In genomic region chr6:28489366-28490190, GRCh38 we compare ENCODE assay signal across 8 cellular contexts. TPM values are rescaled to one million over a fixed set of nuclear protein-coding genes. Genes with fewer than 3 reads are reported as not detected.
DNase-seq lines count a peak whose midpoint lies in the region; ATAC-seq and TF ChIP-seq lines count a peak whose summit lies in the region.

No MANE protein-coding gene starts in this region.

- H3K9me3 Mint-ChIP-seq in IgD-negative memory B cell = peaks cover 0 to 3% (median 0%) of the 10 kb centered on the region in 3 donors
- peaks cover 0 to 32% (median 4%) of the 10 kb centered on the region in 11 donors for H3K9me3 Mint-ChIP-seq in naive thymus-derived CD4-positive, alpha-beta T cell

- WGBS in transverse colon (ENCODE audit: low coverage in 1 of 2), 2 donors = 5 to 10% methylated on average over 13 to 40 of the region's 40 CpGs

- peaks cover 1% of the 10 kb centered on the region for H3K36me3 Mint-ChIP-seq in IgD-negative memory B cell
- H3K36me3 Mint-ChIP-seq in naive thymus-derived CD4-positive, alpha-beta T cell = peaks cover 0 to 8% (median 3%) of the 10 kb centered on the region in 5 donors

- intact Hi-C loops in naive thymus-derived CD4-positive, alpha-beta T cell (cut with micrococcal nuclease) = loop anchor here (1.0 to 2.0 kb wide), 8 partner anchors 15 to 91 kb away; partner anchors contain the start of gene ZSCAN12 (in 2 of the 2)
- intact Hi-C loops in transverse colon (cut with DNase I; ENCODE audit: low total_unique reads) = no loop called here

- CTCF ChIA-PET in naive thymus-derived CD4-positive, alpha-beta T cell (lab: Charles Lee) = no interaction called here

- H3K4me1 ChIP-seq in naive thymus-derived CD4-positive, alpha-beta T cell (ENCODE audit: control insufficient read depth in 2 of 2, insufficient read depth in 2 of 2, low read length in 2 of 2) = peaks cover 0 to 14% of the 10 kb centered on the region in 2 donors
- peaks cover 0 to 7% (median 2%) of the 10 kb centered on the region in 4 donors for H3K4me1 ChIP-seq in transverse colon

- peak overlapping the region; percentile 67 for H3K27ac ChIP-seq in naive thymus-derived CD4-positive, alpha-beta T cell (ENCODE audit: low read depth, low read length)
- H3K27ac ChIP-seq in transverse colon = no peak overlapping the region

- H3K27ac Mint-ChIP-seq in IgD-negative memory B cell = peak overlapping the region in 1 of 3 donors; percentile 42
- peak overlapping the region; percentile 75 to 90 (median 82) for H3K27ac Mint-ChIP-seq in naive thymus-derived CD4-positive, alpha-beta T cell

- TF ChIP-seq CTCF in AG10803 (conservative IDR thresholded peaks at IDR 0.05; ENCODE audit: low read length) (no peak), transverse colon (IDR thresholded peaks at IDR 0.05) (no peak)

- no peak for TF ChIP-seq EP300 in transverse colon (IDR thresholded peaks at IDR 0.05; ENCODE audit: low read depth)

- DNase-seq in AG10803 (ENCODE audit: low read depth) = peak; percentile 67
- DNase-seq in activated CD4-positive, alpha-beta T cell treated with anti-CD3 and anti-CD28 coated beads, Interleukin-2, amount 50 U/mL, for 48 hours = peak; percentile 43 to 51
- peak; percentile 25 to 49 (median 39) for DNase-seq in naive thymus-derived CD4-positive, alpha-beta T cell
- DNase-seq in transverse colon = peak; percentile 41

- H3K4me3 Mint-ChIP-seq in IgD-negative memory B cell = peak overlapping the region; percentile 16 to 93 (median 80)
- H3K4me3 Mint-ChIP-seq in naive thymus-derived CD4-positive, alpha-beta T cell = peak overlapping the region; percentile 78 to 88 (median 83)

- in situ Hi-C loops in transverse colon (cut with MboI; ENCODE audit: low pct_ligation_motif_present in 1 of 4, low pct_unique_long_range_greater_than_20kb in 1 of 4, low sequenced_read_pairs in 3 of 4) = no loop called here

- H3K9me3 ChIP-seq in naive thymus-derived CD4-positive, alpha-beta T cell (ENCODE audit: control insufficient read depth in 2 of 3, low read length in 3 of 3) = no peaks in the 10 kb centered on the region
- no peaks in the 10 kb centered on the region for H3K9me3 ChIP-seq in transverse colon

- TF ChIP-seq POLR2A in transverse colon (IDR thresholded peaks at IDR 0.05) = no peak

- H3K27me3 ChIP-seq in naive thymus-derived CD4-positive, alpha-beta T cell (ENCODE audit: control insufficient read depth in 2 of 2, insufficient read depth in 2 of 2, low read length in 2 of 2) = peaks cover 0 to 4% of the 10 kb centered on the region in 2 donors
- H3K27me3 ChIP-seq in transverse colon = peaks cover 74% of the 10 kb centered on the region

- peaks cover 47% of the 10 kb centered on the region for H3K27me3 Mint-ChIP-seq in IgD-negative memory B cell
- peaks cover 17 to 73% (median 62%) of the 10 kb centered on the region in 5 donors for H3K27me3 Mint-ChIP-seq in naive thymus-derived CD4-positive, alpha-beta T cell

- ATAC-seq in GM19397 (IDR thresholded peaks at IDR 0.05; ENCODE audit: unreplicated experiment) = peak; percentile 64
- ATAC-seq in esophagus mucosa = peak; percentile 72
- ATAC-seq in naive thymus-derived CD4-positive, alpha-beta T cell = peak; percentile 75
- ATAC-seq in GM18870 (IDR thresholded peaks at IDR 0.05; ENCODE audit: unreplicated experiment) = no peak

- POLR2A ChIA-PET in naive thymus-derived CD4-positive, alpha-beta T cell (lab: Charles Lee) = interaction anchor here (0.6 to 1.2 kb wide), 3 partner anchors 91 to 405 kb away, joined by 3 read pairs; no protein-coding TSS in a partner anchor

- no peaks in the 10 kb centered on the region for H3K36me3 ChIP-seq in naive thymus-derived CD4-positive, alpha-beta T cell (ENCODE audit: control insufficient read depth in 2 of 3, insufficient read depth in 3 of 3, low read length in 3 of 3)
- no peaks in the 10 kb centered on the region for H3K36me3 ChIP-seq in transverse colon

- peaks cover 7 to 14% (median 12%) of the 10 kb centered on the region in 3 donors for H3K4me1 Mint-ChIP-seq in IgD-negative memory B cell
- peaks cover 16 to 32% (median 20%) of the 10 kb centered on the region in 7 donors for H3K4me1 Mint-ChIP-seq in naive thymus-derived CD4-positive, alpha-beta T cell

- H3K4me3 ChIP-seq in AG10803 (ENCODE audit: low read length) = peak overlapping the region; percentile 68
- peak overlapping the region; percentile 42 for H3K4me3 ChIP-seq in naive thymus-derived CD4-positive, alpha-beta T cell (ENCODE audit: low read length)
- peak overlapping the region in 2 of 4 donors; percentile 27 to 42 for H3K4me3 ChIP-seq in transverse colon

RNA-seq across cellular contexts. Expression of gene GPX6, which starts 26.0 kb away (rescaled TPM):
- polyA plus RNA-seq in IgD-negative memory B cell = not detected
- not detected for total RNA-seq in esophagus mucosa
- total RNA-seq in naive thymus-derived CD4-positive, alpha-beta T cell = not detected
- polyA plus RNA-seq in naive thymus-derived CD4-positive, alpha-beta T cell = not detected
- not detected for total RNA-seq in transverse colon

RNA-seq across cellular contexts. Expression of gene GPX5, which starts 36.1 kb away (rescaled TPM):
- not detected for polyA plus RNA-seq in IgD-negative memory B cell
- total RNA-seq in esophagus mucosa (not detected), transverse colon (not detected)
- not detected for total RNA-seq in naive thymus-derived CD4-positive, alpha-beta T cell
- not detected for polyA plus RNA-seq in naive thymus-derived CD4-positive, alpha-beta T cell

RNA-seq across cellular contexts. Expression of gene ZSCAN23, which starts 46.3 kb away (rescaled TPM):
- polyA plus RNA-seq in IgD-negative memory B cell = 0.14 TPM
- total RNA-seq in esophagus mucosa (0.72 TPM), transverse colon (10 to 100 TPM in 1 of 4 donors, 1 to 10 TPM in 1, under 1 TPM in 1, not detected in 1; 0.55 to 17.1 (median 2.5) TPM)
- total RNA-seq in naive thymus-derived CD4-positive, alpha-beta T cell = 1 to 10 TPM; 1.4 to 3.4 (median 2.4) TPM
- under 1 TPM; 0.26 to 0.92 TPM for polyA plus RNA-seq in naive thymus-derived CD4-positive, alpha-beta T cell
